In genomic region chr10:70742537-70743429, GRCh38 we compare ENCODE assay signal across 1 cellular context.
TF ChIP-seq lines count a peak whose summit lies in the region.

No MANE protein-coding gene starts in this region.

TF ChIP-seq in K562, 482 proteins besides CTCF, POLR2A, EP300 and RAD21 (continued from another document):
- TF ChIP-seq ZNF318 (IDR thresholded peaks at IDR 0.05; ENCODE audit: borderline replicate concordance in 1 of 2, low read depth in 1 of 2) (0 out of 4 replicates have a peak, but pooled peaks of 1 of the 2 experiments have one; percentile 46), SOX6 (IDR thresholded peaks at IDR 0.05) (peak; percentile 59; the same call in 1 of the 2 replicates), CEBPB (tag; IDR thresholded peaks at IDR 0.05) (peak; percentile 6; the same call in 1 of the 2 replicates), HSF4 (CRISPR knock-in tag; IDR thresholded peaks at IDR 0.05; ENCODE audit: borderline replicate concordance) (no peak), ZBTB1 (CRISPR knock-in tag; IDR thresholded peaks at IDR 0.05; ENCODE audit: borderline replicate concordance, low read depth) (no peak), SMARCA5 (IDR thresholded peaks at IDR 0.05) (peak; percentile 19; the same call in 1 of the 2 replicates), GTF2A2 (tag; IDR thresholded peaks at IDR 0.05) (0 out of 2 replicates have a peak, but pooled peaks have one; percentile 1), PTTG1 (tag; IDR thresholded peaks at IDR 0.05; ENCODE audit: low read depth) (peak; percentile 60; the same call in 1 of the 2 replicates), SNRNP70 (optimal IDR thresholded peaks at IDR 0.05; ENCODE audit: low read depth, low read length) (no peak), GABPA (tag; conservative IDR thresholded peaks at IDR 0.05; ENCODE audit: low read depth) (peak; percentile 64), C11orf30 (IDR thresholded peaks at IDR 0.05; ENCODE audit: low read depth) (peak; percentile 68; the same call in 1 of the 2 replicates), ZNF766 (CRISPR knock-in tag; conservative IDR thresholded peaks at IDR 0.05) (peak; percentile 79), EGR1 (conservative IDR thresholded peaks at IDR 0.05) (0 out of 2 replicates have a peak, but pooled peaks have one; percentile 36), ELF1 (tag; IDR thresholded peaks at IDR 0.05) (peak; percentile 42; the same call in 1 of the 2 replicates), NBN (IDR thresholded peaks at IDR 0.05; ENCODE audit: low read depth) (0 out of 2 replicates have a peak, but pooled peaks have one; percentile 71), BRD9 (IDR thresholded peaks at IDR 0.05; ENCODE audit: low read depth, partially characterized antibody) (peak; percentile 78), ZNF175 (CRISPR knock-in tag; IDR thresholded peaks at IDR 0.05; ENCODE audit: low read depth) (peak; percentile 84), MAFF (IDR thresholded peaks at IDR 0.05; ENCODE audit: low read length) (peak; percentile 6; the same call in 1 of the 2 replicates), CREB5 (CRISPR knock-in tag; IDR thresholded peaks at IDR 0.05) (peak; percentile 64; the same call in 1 of the 2 replicates), ETV6 (IDR thresholded peaks at IDR 0.05; ENCODE audit: borderline replicate concordance in 1 of 2, low read depth in 2 of 2, low read length in 1 of 2) (peak in 1 of 2 experiments; percentile 71; a peak in 1 of 4 replicates), ETV6 (CRISPR knock-in tag; IDR thresholded peaks at IDR 0.05; ENCODE audit: borderline replicate concordance) (no peak), RFX7 (CRISPR knock-in tag; IDR thresholded peaks at IDR 0.05) (0 out of 2 replicates have a peak, but pooled peaks have one; percentile 65), NR3C1 (CRISPR knock-in tag; IDR thresholded peaks at IDR 0.05) (no peak), ZNF444 (CRISPR knock-in tag; IDR thresholded peaks at IDR 0.05) (no peak), DPF2 (IDR thresholded peaks at IDR 0.05) (peak; percentile 40; the same call in 1 of the 2 replicates), CBX3 (IDR thresholded peaks at IDR 0.05; ENCODE audit: borderline replicate concordance in 1 of 2, low read length in 2 of 2) (peak in 1 of 2 experiments; percentile 59; a peak in 1 of 3 replicates), RCOR1 (IDR thresholded peaks at IDR 0.05; ENCODE audit: borderline replicate concordance in 1 of 2, low read depth in 2 of 2, low read length in 2 of 2) (peak in 1 of 2 experiments; percentile 72; a peak in 2 of 4 replicates), ARID1B (IDR thresholded peaks at IDR 0.05) (peak; percentile 74), ZNF436 (CRISPR knock-in tag; IDR thresholded peaks at IDR 0.05) (no peak), MAZ (CRISPR knock-in tag; conservative IDR thresholded peaks at IDR 0.05 in 1 of 2, IDR thresholded peaks at IDR 0.05 in 1 of 2) (peak in 1 of 2 experiments; percentile 90; a peak in 2 of 4 replicates), BRD4 (IDR thresholded peaks at IDR 0.05) (peak; percentile 56; the same call in 1 of the 2 replicates), HINFP (tag; conservative IDR thresholded peaks at IDR 0.05; ENCODE audit: low read depth) (peak; percentile 42), ARNT (IDR thresholded peaks at IDR 0.05) (0 out of 4 replicates have a peak, but pooled peaks of 1 of the 2 experiments have one; percentile 54), GTF2B (IDR thresholded peaks at IDR 0.05; ENCODE audit: extremely low read depth, insufficient read length) (no peak), MEF2D (tag; conservative IDR thresholded peaks at IDR 0.05; ENCODE audit: low read depth) (0 out of 2 replicates have a peak, but pooled peaks have one; percentile 40), VEZF1 (CRISPR knock-in tag; IDR thresholded peaks at IDR 0.05) (peak; percentile 89), L3MBTL2 (IDR thresholded peaks at IDR 0.05) (peak; percentile 67; the same call in 1 of the 2 replicates), CHD1 (IDR thresholded peaks at IDR 0.05; ENCODE audit: low read length) (peak; percentile 62), SMARCA4 (IDR thresholded peaks at IDR 0.05) (peak; percentile 65; the same call in 1 of the 2 replicates), TEAD1 (CRISPR knock-in tag; IDR thresholded peaks at IDR 0.05) (0 out of 4 replicates have a peak, but pooled peaks of 1 of the 2 experiments have one; percentile 17), CC2D1A (IDR thresholded peaks at IDR 0.05) (peak; percentile 60; the same call in 1 of the 2 replicates), SMAD4 (CRISPR knock-in tag; conservative IDR thresholded peaks at IDR 0.05) (peak; percentile 59; the same call in 1 of the 2 replicates), POLR2H (tag; IDR thresholded peaks at IDR 0.05; ENCODE audit: low read depth) (peak; percentile 73), ZNF668 (CRISPR knock-in tag; IDR thresholded peaks at IDR 0.05) (peak; percentile 80; the same call in 1 of the 2 replicates), ZNF639 (CRISPR knock-in tag; conservative IDR thresholded peaks at IDR 0.05 in 1 of 2, IDR thresholded peaks at IDR 0.05 in 1 of 2) (0 out of 4 replicates have a peak, but pooled peaks of 1 of the 2 experiments have one; percentile 50), SPI1 (IDR thresholded peaks at IDR 0.05; ENCODE audit: borderline replicate concordance, low read depth, low read length) (peak; percentile 58; the same call in 1 of the 2 replicates), ATF1 (CRISPR knock-in tag; IDR thresholded peaks at IDR 0.05) (no peak), ATF1 (tag; IDR thresholded peaks at IDR 0.05) (no peak), ZNF316 (IDR thresholded peaks at IDR 0.05) (peak; percentile 80), DNMT1 (IDR thresholded peaks at IDR 0.05) (no peak)
- TF ChIP-seq, protein P1, sequence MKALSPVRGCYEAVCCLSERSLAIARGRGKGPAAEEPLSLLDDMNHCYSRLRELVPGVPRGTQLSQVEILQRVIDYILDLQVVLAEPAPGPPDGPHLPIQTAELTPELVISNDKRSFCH (CRISPR knock-in tag; IDR thresholded peaks at IDR 0.05): no peak
- TF ChIP-seq, protein P1 (tag; IDR thresholded peaks at IDR 0.05): peak; percentile 64
